Comparison of ENCODE assay signal across 8 cellular contexts in the genomic region with DNA sequence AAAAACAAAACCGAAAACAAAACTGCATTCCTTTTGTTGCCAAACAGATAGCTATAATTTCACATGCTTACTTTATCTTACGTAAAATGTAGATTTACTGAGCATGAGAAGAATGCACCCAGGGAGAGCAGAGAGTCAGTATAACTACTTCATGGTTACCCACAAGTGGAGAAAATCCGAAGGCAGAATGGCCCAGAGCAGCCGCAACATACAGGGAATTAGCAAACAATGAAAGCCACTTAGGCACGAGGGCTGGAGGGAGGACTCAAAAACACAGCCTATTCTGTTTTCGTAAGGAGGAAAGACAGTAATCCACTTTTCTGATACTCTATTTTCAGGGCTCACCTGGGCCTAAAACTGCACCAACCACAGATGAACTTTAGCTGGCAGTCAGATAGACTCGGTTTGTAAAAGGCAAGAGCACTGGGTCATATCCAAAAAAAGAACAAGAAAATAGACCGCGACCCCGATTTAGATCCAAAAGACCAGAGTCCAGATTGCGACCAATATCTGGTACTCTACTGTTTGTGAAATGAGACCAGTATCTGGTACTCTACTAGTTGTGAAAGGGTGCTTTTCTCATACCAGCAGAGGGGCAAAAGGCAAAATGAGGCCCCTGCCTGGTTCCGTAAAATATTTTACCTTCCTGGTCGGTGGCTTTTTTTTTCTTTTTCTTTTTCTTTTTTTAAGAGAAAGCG. TPM values are rescaled to one million over a fixed set of nuclear protein-coding genes. Genes with fewer than 3 reads are reported as not detected.
DNase-seq lines count a peak whose midpoint lies in the region; ATAC-seq and TF ChIP-seq lines count a peak whose summit lies in the region.

No MANE protein-coding gene starts in this region.

- H3K4me1 Mint-ChIP-seq in GM23338 = peaks cover 65% of the 10 kb centered on the region

- no peak for TF ChIP-seq CTCF in GM23338 (conservative IDR thresholded peaks at IDR 0.05; ENCODE audit: low read depth in 2 of 2)
- no peak for TF ChIP-seq CTCF in PC-9 (conservative IDR thresholded peaks at IDR 0.05)
- TF ChIP-seq CTCF in osteoblast (IDR thresholded peaks at IDR 0.05; ENCODE audit: extremely low read depth, low read depth, low read length) = no peak

- CTCF ChIA-PET in PC-9 (lab: Charles Lee) (interaction anchor here (0.7 kb wide), 1 partner anchor 45 kb away, joined by 7 read pairs; no protein-coding TSS in a partner anchor), HEK293T (lab: Yijun Ruan, JAX) (interaction anchor here (0.9 to 1.2 kb wide), 3 partner anchors 10 to 16 kb away, joined by 3 read pairs; a partner anchor contains a TSS)

- H3K4me3 ChIP-seq in GM23338 (peak overlapping the region; percentile 98), PC-9 (peak overlapping the region; percentile 92), osteoblast (ENCODE audit: insufficient read depth, low read length) (peak overlapping the region; percentile 97)

- H3F3A ChIP-seq in GM23338 (replicated peaks; ENCODE audit: low read depth) (peaks cover 7% of the 10 kb centered on the region; the same call in 1 of the 2 replicates), PC-9 (ENCODE audit: insufficient read depth, low read depth) (peaks cover 46% of the 10 kb centered on the region)

- H3K27me3 ChIP-seq in GM23338 (ENCODE audit: insufficient read depth) (peaks cover 7% of the 10 kb centered on the region), PC-9 (ENCODE audit: insufficient read depth, low read depth) (no peaks in the 10 kb centered on the region), osteoblast (ENCODE audit: insufficient read depth, low read length) (no peaks in the 10 kb centered on the region)

- 0 out of 2 replicates have a peak overlapping the region, but pooled peaks have one; percentile 67 for H3K27ac Mint-ChIP-seq in GM23338

- H3K36me3 ChIP-seq in ES-I3 (ENCODE audit: insufficient read depth, low read length) (no peaks in the 10 kb centered on the region), GM23338 (ENCODE audit: insufficient read depth) (no peaks in the 10 kb centered on the region), PC-9 (ENCODE audit: low read depth) (no peaks in the 10 kb centered on the region), osteoblast (ENCODE audit: insufficient read depth, low read length) (peaks cover 19% of the 10 kb centered on the region)

- no peaks in the 10 kb centered on the region; the same call in 2 of the 3 replicates for H3K36me3 Mint-ChIP-seq in GM23338 (ENCODE audit: low read depth)

- H3K4me3 Mint-ChIP-seq in GM23338 = peak overlapping the region; percentile 94

- H3K9me2 ChIP-seq in GM23338 (ENCODE audit: insufficient read depth) (no peaks in the 10 kb centered on the region), PC-9 (ENCODE audit: insufficient read depth) (no peaks in the 10 kb centered on the region)

- POLR2A ChIA-PET in PC-9 (lab: Charles Lee; ENCODE audit: unreplicated experiment) = interaction anchor here (0.6 kb wide), 1 partner anchor 14 kb away, joined by 5 read pairs; no protein-coding TSS in a partner anchor
- POLR2A ChIA-PET in HEK293T (lab: Yijun Ruan, JAX) = interaction anchor here (1.1 kb wide), 1 partner anchor 63 kb away, joined by 4 read pairs; no protein-coding TSS in a partner anchor

- H3K9me3 ChIP-seq in ES-I3 (ENCODE audit: control insufficient read depth, insufficient read depth, low read length) (no peaks in the 10 kb centered on the region; the same call in 1 of the 2 replicates), PC-9 (ENCODE audit: insufficient read depth, low read depth) (no peaks in the 10 kb centered on the region), osteoblast (ENCODE audit: low read depth, low read length) (no peaks in the 10 kb centered on the region)

- DNase-seq in GM23338 (ENCODE audit: low spot score) = no peak
- peak in 1 of 2 experiments; percentile 57 for DNase-seq in PC-9
- no peak for DNase-seq in epithelial cell of prostate (ENCODE audit: low read depth, low spot score)
- DNase-seq in osteoblast (ENCODE audit: insufficient read length, low spot score, missing footprints) = no peak
- no peak for DNase-seq in NCI-H2029 (lab: John Stamatoyannopoulos, UW)
- DNase-seq in HEK293T (ENCODE audit: extremely low spot score) = no peak
- no peak for DNase-seq in hepatic stellate cell (ENCODE audit: low spot score)

- ATAC-seq in GM23338 = no peak

- H3K9me3 Mint-ChIP-seq in GM23338 = no peaks in the 10 kb centered on the region

- H3K4me2 ChIP-seq in GM23338 (peak overlapping the region; percentile 98), PC-9 (peak overlapping the region; percentile 92), osteoblast (ENCODE audit: insufficient read depth, low read length) (peak overlapping the region; percentile 98)

- BruUV-seq in PC-9 (replicated peaks; lab: Mats Ljungman, UMichigan) = TSS peak; percentile 45

- H3K4me1 ChIP-seq in ES-I3 (ENCODE audit: insufficient read depth, low read length) (peaks cover 43% of the 10 kb centered on the region), GM23338 (ENCODE audit: insufficient read depth) (peaks cover 68% of the 10 kb centered on the region), PC-9 (replicated peaks; ENCODE audit: insufficient read depth) (peaks cover 64% of the 10 kb centered on the region), osteoblast (ENCODE audit: insufficient read depth, low read length) (peaks cover 54% of the 10 kb centered on the region)

- H3K27ac ChIP-seq in GM23338 (ENCODE audit: low read depth) (peak overlapping the region; percentile 96; the same call in 1 of the 2 replicates), PC-9 (peak overlapping the region; percentile 94), epithelial cell of prostate (peak overlapping the region; percentile 100), osteoblast (ENCODE audit: low read depth, low read length) (peak overlapping the region; percentile 98)

- H3K79me2 ChIP-seq in GM23338 (replicated peaks; ENCODE audit: insufficient read depth) (peaks cover 57% of the 10 kb centered on the region), PC-9 (ENCODE audit: low read depth) (peaks cover 61% of the 10 kb centered on the region), osteoblast (ENCODE audit: insufficient read depth, low read length) (peaks cover 68% of the 10 kb centered on the region)

- H3K9ac ChIP-seq in ES-I3 (ENCODE audit: low read depth, low read length) = peak overlapping the region; percentile 77

- intact Hi-C loops in PC-9 (cut with micrococcal nuclease; ENCODE audit: unreplicated experiment) = loop anchor here (1.0 to 10.0 kb wide), 2 partner anchors 9 to 442 kb away; no protein-coding TSS in a partner anchor

- peaks cover 2% of the 10 kb centered on the region; the same call in 1 of the 2 replicates for H4K20me1 ChIP-seq in GM23338 (replicated peaks; ENCODE audit: insufficient read depth)
- no peaks in the 10 kb centered on the region; the same call in 1 of the 2 replicates for H4K20me1 ChIP-seq in PC-9 (ENCODE audit: insufficient read depth)
- H4K20me1 ChIP-seq in osteoblast (ENCODE audit: insufficient read depth, low read length) = peaks cover 33% of the 10 kb centered on the region

- H2AFZ ChIP-seq in GM23338 (peak overlapping the region; percentile 70), PC-9 (peak overlapping the region; percentile 20; the same call in 1 of the 2 replicates), osteoblast (ENCODE audit: low read length) (no peak overlapping the region)

- peaks cover 15% of the 10 kb centered on the region for H3K27me3 Mint-ChIP-seq in GM23338 (ENCODE audit: insufficient read depth, low read depth, poor library complexity)

TF ChIP-seq in HEK293T, 16 proteins besides CTCF, POLR2A, EP300 and RAD21:
- TF ChIP-seq, protein P1, sequence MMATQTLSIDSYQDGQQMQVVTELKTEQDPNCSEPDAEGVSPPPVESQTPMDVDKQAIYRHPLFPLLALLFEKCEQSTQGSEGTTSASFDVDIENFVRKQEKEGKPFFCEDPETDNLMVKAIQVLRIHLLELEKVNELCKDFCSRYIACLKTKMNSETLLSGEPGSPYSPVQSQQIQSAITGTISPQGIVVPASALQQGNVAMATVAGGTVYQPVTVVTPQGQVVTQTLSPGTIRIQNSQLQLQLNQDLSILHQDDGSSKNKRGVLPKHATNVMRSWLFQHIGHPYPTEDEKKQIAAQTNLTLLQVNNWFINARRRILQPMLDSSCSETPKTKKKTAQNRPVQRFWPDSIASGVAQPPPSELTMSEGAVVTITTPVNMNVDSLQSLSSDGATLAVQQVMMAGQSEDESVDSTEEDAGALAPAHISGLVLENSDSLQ (IDR thresholded peaks at IDR 0.05) = no peak
- TF ChIP-seq FOXA1 (IDR thresholded peaks at IDR 0.05) = no peak
- no peak for TF ChIP-seq NFRKB (IDR thresholded peaks at IDR 0.05)
- no peak for TF ChIP-seq HDGF (IDR thresholded peaks at IDR 0.05; ENCODE audit: borderline replicate concordance)
- TF ChIP-seq ZNF384 (IDR thresholded peaks at IDR 0.05) = no peak
- TF ChIP-seq FOXM1 (IDR thresholded peaks at IDR 0.05; ENCODE audit: borderline replicate concordance) = no peak
- TF ChIP-seq SUZ12 (IDR thresholded peaks at IDR 0.05) = no peak
- TF ChIP-seq BHLHE40 (IDR thresholded peaks at IDR 0.05; ENCODE audit: borderline replicate concordance) = no peak
TF ChIP-seq in HEK293T: peak in this region for 0.

RNA-seq across cellular contexts. Expression of a gene that starts 1.3 kb away (rescaled TPM):
- total RNA-seq in GM23338 (2014; rRNA removed; shearing (Covaris generic)) = 15.2 and 15.9 TPM in 2 replicates
- 6.4 and 6.9 TPM in 2 replicates for polyA plus RNA-seq in GM23338 (2016; fragmentation: Nextera tagmentation; extraction: Ambion mirVana)
- total RNA-seq in PC-9 (2021) (6.7 and 8.5 TPM in 2 replicates), osteoblast (14.8 and 16.5 TPM in 2 replicates)

RNA-seq across cellular contexts. Expression of a gene that starts 16.7 kb away (rescaled TPM):
- 0.39 and 0.63 TPM in 2 replicates for total RNA-seq in GM23338 (2014; rRNA removed; shearing (Covaris generic))
- polyA plus RNA-seq in GM23338 (2016; fragmentation: Nextera tagmentation; extraction: Ambion mirVana) = 0.24 and 0.89 TPM in 2 replicates
- total RNA-seq in PC-9 (2021) = 0.15 and 0.31 TPM in 2 replicates
- total RNA-seq in osteoblast = 0.36 and 0.59 TPM in 2 replicates
